In genomic region chr6:11039040-11039439, GRCh38 we compare ENCODE assay signal across 23 cellular contexts. TPM values are rescaled to one million over a fixed set of nuclear protein-coding genes. Genes with fewer than 3 reads are reported as not detected.
A peak's percentile ranks its signal among the peaks of the same experiment; 100 is the strongest.
DNase-seq lines count a peak whose midpoint lies in the region; ATAC-seq and TF ChIP-seq lines count a peak whose summit lies in the region.
"Had no signal": no experiment of that assay in that cellular context is flagged by ENCODE, and none has a peak within 500 bp of the region (broad histone marks: within the 10 kb centered on the region; RNA-seq: fewer than 3 reads in every experiment).

No MANE protein-coding gene starts in this region.

- no peak overlapping the region for H3K4me3 Mint-ChIP-seq in osteocyte (ENCODE audit: unreplicated experiment)
- H3K4me3 Mint-ChIP-seq: CD4-positive, alpha-beta memory T cell; HFFc6; IgD-negative memory B cell had no signal

- H3K79me2 ChIP-seq in HCT116 (ENCODE audit: insufficient read depth, low read length): no peaks in the 10 kb centered on the region

- peak; percentile 17 for DNase-seq in DMS 273 treated with DMSO at 0.1 percent for 48 hours (lab: John Stamatoyannopoulos, UW)
- DNase-seq in DMS 273 (lab: John Stamatoyannopoulos, UW; ENCODE audit: unreplicated experiment): no peak
- no peak for DNase-seq in HCT116 (ENCODE audit: low read depth, low spot score)
- peak; percentile 90 for DNase-seq in NCI-H82 treated with DMSO at 0.1 percent for 48 hours (lab: John Stamatoyannopoulos, UW; ENCODE audit: unreplicated experiment)
- no peak for DNase-seq in osteocyte (ENCODE audit: extremely low spot score, unreplicated experiment)
- DNase-seq in GM19240 (ENCODE audit: insufficient read length, low spot score): no peak
- DNase-seq: BE2C; CD4-positive, alpha-beta memory T cell; HFFc6; Karpas-422; NCI-H1048; NCI-H1436; NCI-H345; NK-92 treated with Interleukin-12 subunit alpha and Interleukin-12 subunit beta, amount 100 ng/mL, for 24 hours; Right ventricle myocardium superior; SW 1271; T-helper 2 cell had no signal

- H3K9ac ChIP-seq in HCT116 (ENCODE audit: low read length): no peak overlapping the region

- peaks cover 56% of the 10 kb centered on the region for H3K4me1 Mint-ChIP-seq in osteocyte (ENCODE audit: unreplicated experiment)

- H3K27me3 Mint-ChIP-seq in osteocyte (ENCODE audit: unreplicated experiment): no peaks in the 10 kb centered on the region

- CTCF ChIA-PET in HCT116 (lab: Charles Lee): interaction anchor here (1.1 to 1.5 kb wide), 4 partner anchors 30 to 537 kb away, joined by 3 to 7 read pairs (median 3); no protein-coding TSS in a partner anchor

- TF ChIP-seq POLR2A in HCT116 (IDR thresholded peaks at IDR 0.05; ENCODE audit: borderline replicate concordance, extremely low read depth, insufficient read depth, insufficient read length): no peak

- H3K9me3 ChIP-seq in HCT116 (ENCODE audit: control insufficient read depth in 1 of 2, insufficient read depth in 1 of 2, low read depth in 1 of 2, low read length in 2 of 2): no peaks in the 10 kb centered on the region
- H3K9me3 ChIP-seq: BE2C had no signal

- H4K20me1 ChIP-seq in HCT116 (ENCODE audit: insufficient read depth): no peaks in the 10 kb centered on the region

- peak overlapping the region; percentile 90 for H3K27ac Mint-ChIP-seq in osteocyte (ENCODE audit: unreplicated experiment)
- H3K27ac Mint-ChIP-seq: CD4-positive, alpha-beta memory T cell; HFFc6; IgD-negative memory B cell had no signal

- no TSS peak for BruUV-seq in HCT116 (replicated peaks; lab: Mats Ljungman, UMichigan)

- no peak overlapping the region for H3K4me3 ChIP-seq in HCT116 (replicated peaks in 1 of 2; ENCODE audit: low read depth in 1 of 2, low read length in 2 of 2)

- no peak for TF ChIP-seq RAD21 in HCT116 (IDR thresholded peaks at IDR 0.05; ENCODE audit: low read depth)

- no peak overlapping the region for H3K4me2 ChIP-seq in HCT116 (ENCODE audit: low read length)

- H2AFZ ChIP-seq in HCT116 (ENCODE audit: low read depth, low read length, poor library complexity, severe bottlenecking): peak overlapping the region; percentile 78

- ATAC-seq in HCT116: no peak
- no peak for ATAC-seq in HG03175 (IDR thresholded peaks at IDR 0.05; ENCODE audit: unreplicated experiment)
- ATAC-seq in HG02588 (IDR thresholded peaks at IDR 0.05; ENCODE audit: unreplicated experiment): no peak

- H3K9me3 Mint-ChIP-seq in osteocyte (ENCODE audit: unreplicated experiment): no peaks in the 10 kb centered on the region
- H3K9me3 Mint-ChIP-seq: HFFc6, IgD-negative memory B cell had no signal

- TF ChIP-seq CTCF in HCT116 (IDR thresholded peaks at IDR 0.05 in 2 of 3, conservative IDR thresholded peaks at IDR 0.05 in 1 of 3; ENCODE audit: borderline replicate concordance in 1 of 3, insufficient read depth in 1 of 3, low read depth in 2 of 3, low read length in 2 of 3) (no peak), osteocyte (IDR thresholded peaks at IDR 0.05) (no peak)

- H3K36me3 ChIP-seq in HCT116 (ENCODE audit: control insufficient read depth in 1 of 2, insufficient read depth in 2 of 2, low read length in 2 of 2): no peaks in the 10 kb centered on the region
- H3K36me3 ChIP-seq: BE2C had no signal

- peaks cover 0 to 3% of the 10 kb centered on the region in 2 experiments; a peak in 1 of 4 replicates for H3K4me1 ChIP-seq in HCT116 (ENCODE audit: control insufficient read depth in 1 of 2, insufficient read depth in 2 of 2, low read length in 2 of 2)
- H3K4me1 ChIP-seq: BE2C had no signal

- RAD21 ChIA-PET in HCT116 (lab: Charles Lee; ENCODE audit: low non-redundant PET in 1 of 2, low total read pairs in 2 of 2, uncharacterized antibody in 2 of 2, unreplicated experiment in 2 of 2): interaction anchor here in 1 of 2 experiments (1.7 kb wide), 1 partner anchor 30 kb away, joined by 4 read pairs; no protein-coding TSS in a partner anchor

- no peak overlapping the region for H3K27ac ChIP-seq in HCT116 (ENCODE audit: low read depth, low read length)
- H3K27ac ChIP-seq: 22Rv1, HL-60 had no signal

- intact Hi-C loops in HCT116 (cut with micrococcal nuclease): no loop called here

- no peaks in the 10 kb centered on the region for H3K27me3 ChIP-seq in HCT116 (ENCODE audit: insufficient read depth, low read length)

- POLR2A ChIA-PET in HCT116 (lab: Charles Lee): interaction anchor here (1.1 kb wide), 1 partner anchor 57 kb away, joined by 3 read pairs; no protein-coding TSS in a partner anchor

- no peaks in the 10 kb centered on the region for H3K36me3 Mint-ChIP-seq in osteocyte (ENCODE audit: unreplicated experiment)
- H3K36me3 Mint-ChIP-seq: IgD-negative memory B cell had no signal

- no peaks in the 10 kb centered on the region for H3K9me2 ChIP-seq in HCT116 (ENCODE audit: insufficient read depth)

TF ChIP-seq in HCT116, 20 proteins besides CTCF, POLR2A, EP300 and RAD21:
- TF ChIP-seq ZNF274 (IDR thresholded peaks at IDR 0.05; ENCODE audit: low read depth, low read length): no peak
- no peak for TF ChIP-seq SRF (IDR thresholded peaks at IDR 0.05; ENCODE audit: low read depth)
- TF ChIP-seq YY1 (IDR thresholded peaks at IDR 0.05; ENCODE audit: extremely low read depth, insufficient replicate concordance, low read depth, low read length): no peak
- no peak for TF ChIP-seq CEBPB (IDR thresholded peaks at IDR 0.05; ENCODE audit: low read depth)
- TF ChIP-seq JUND (IDR thresholded peaks at IDR 0.05): no peak
- TF ChIP-seq MAX (IDR thresholded peaks at IDR 0.05): no peak

RNA-seq across cellular contexts. Expression of gene ELOVL2, which starts 5.1 kb away (rescaled TPM):
- 0.07 TPM for total RNA-seq in HCT116 (2021; ENCODE audit: unreplicated experiment)
- polyA plus RNA-seq in HCT116 (2012): 0.04 TPM in 2 replicates
- 55.1 and 57.0 TPM in 2 replicates for total RNA-seq in osteocyte
- total RNA-seq: CD4-positive, alpha-beta memory T cell; MCF 10A had no signal
- polyA plus RNA-seq: CD4-positive, alpha-beta memory T cell; IgD-negative memory B cell had no signal

RNA-seq across cellular contexts. Expression of gene SMIM13, which starts 54.6 kb away (rescaled TPM):
- total RNA-seq in HCT116 (2021; ENCODE audit: unreplicated experiment) (15.7 TPM), osteocyte (19.6 and 20.5 TPM in 2 replicates)
- 6.6 and 7.5 TPM in 2 replicates for polyA plus RNA-seq in HCT116 (2012)

Comparison
In these comparisons a context has a peak if more than half of its experiments do, and no peak if none do; other contexts are left out.
1. DNase-seq: peak in DMS 273 treated with DMSO at 0.1 percent for 48 hours (single experiment) and NCI-H82 treated with DMSO at 0.1 percent for 48 hours (single experiment); none in DMS 273 (single experiment), HCT116 (single experiment), osteocyte (single experiment) and GM19240 (single experiment).
2. RNA of gene ELOVL2, which starts 5.1 kb away (total RNA-seq): 55.1 to 57.0 TPM in osteocyte; 0.07 TPM in HCT116 (single experiment); every median in the first group is over 10 times any median in the second.